In the genomic region with DNA sequence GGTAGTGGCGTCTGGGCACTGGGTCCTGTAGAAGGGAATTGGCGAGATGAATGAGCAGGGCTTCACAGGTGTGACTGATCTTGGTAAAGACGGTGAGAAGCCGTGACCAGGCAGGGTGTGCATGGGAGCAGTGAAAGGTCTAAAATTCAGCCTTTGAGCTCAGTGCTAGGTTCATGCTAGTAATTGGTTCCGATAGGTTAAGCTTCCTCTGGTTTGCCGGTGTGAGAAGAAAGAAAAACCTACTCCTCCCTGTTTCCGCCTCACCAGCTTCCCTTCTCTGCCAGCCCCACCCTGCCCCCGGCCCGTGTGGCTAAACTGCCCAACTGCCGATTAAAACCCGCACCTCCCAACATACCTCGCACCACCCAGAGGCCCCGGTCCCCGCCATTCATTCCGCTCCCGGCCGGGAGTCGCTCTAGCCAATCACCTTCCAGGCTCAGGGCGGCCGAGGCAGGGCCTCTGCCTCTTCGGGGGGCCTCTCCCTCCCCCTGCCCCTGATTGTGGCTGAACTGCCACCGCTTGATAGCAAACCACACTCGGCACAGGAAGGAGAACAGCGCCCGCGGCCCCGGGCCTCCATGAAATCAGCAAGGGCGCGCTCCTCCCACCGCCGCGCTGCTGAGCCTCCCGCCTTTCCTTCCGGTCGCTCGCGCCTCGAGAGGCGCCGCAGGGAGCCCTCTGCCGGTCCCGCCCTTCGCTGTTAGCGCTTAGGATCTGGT, we compare ENCODE assay signal across 8 cellular contexts. TPM values are rescaled to one million over a fixed set of nuclear protein-coding genes. Genes with fewer than 3 reads are reported as not detected.
DNase-seq lines count a peak whose midpoint lies in the region; ATAC-seq, FAIRE-seq and TF ChIP-seq lines count a peak whose summit lies in the region.

No MANE protein-coding gene starts in this region.

- H3K27ac ChIP-seq in AG04450 (ENCODE audit: low read depth, low read length): peak overlapping the region; percentile 31

- H3K27me3 ChIP-seq in AG04450 (ENCODE audit: control insufficient read depth, insufficient read depth, low read length): peaks cover 4% of the 10 kb centered on the region
- peaks cover 2% of the 10 kb centered on the region for H3K27me3 ChIP-seq in bronchial epithelial cell (ENCODE audit: control insufficient read depth, insufficient read depth, low read length)

- H3K9me3 ChIP-seq in AG04450 (ENCODE audit: control insufficient read depth, insufficient read depth, low read length): no peaks in the 10 kb centered on the region; the same call in 1 of the 2 replicates

- CTCF ChIA-PET in AG04450 (lab: Charles Lee): interaction anchor here (0.9 to 1.5 kb wide), 4 partner anchors 23 to 103 kb away, joined by 3 to 6 read pairs (median 4); no protein-coding TSS in a partner anchor

- peak overlapping the region; percentile 64 for H3K4me3 ChIP-seq in AG04450 (ENCODE audit: low read depth, low read length)
- H3K4me3 ChIP-seq in WI38 (ENCODE audit: low read depth, low read length): peak overlapping the region; percentile 70
- peak overlapping the region; percentile 66 for H3K4me3 ChIP-seq in bronchial epithelial cell (ENCODE audit: low read depth, low read length)

- FAIRE-seq in bronchial epithelial cell (lab: Jason Lieb, UNC): no peak

- DNase-seq in AG04450 (ENCODE audit: low read depth, low spot score) (no peak), NCI-H2227 (lab: John Stamatoyannopoulos, UW; ENCODE audit: unreplicated experiment) (peak; percentile 96), bronchial epithelial cell (ENCODE audit: low read depth) (peak; percentile 55), inferior parietal cortex (ENCODE audit: extremely low spot score) (peak; percentile 82)
- DNase-seq in stimulated activated CD4-positive, alpha-beta T cell treated with anti-CD3 and anti-CD28 coated beads, Interleukin-12 subunit alpha, Interleukin-12 subunit beta, amount 100 ng/mL, for 24 hours (ENCODE audit: low read depth in 2 of 2): peak; percentile 72 to 83

- H3K36me3 ChIP-seq in bronchial epithelial cell (ENCODE audit: control insufficient read depth, insufficient read depth, low read length): no peaks in the 10 kb centered on the region

- POLR2A ChIA-PET in AG04450 (lab: Yijun Ruan, JAX): interaction anchor here (0.6 kb wide), 1 partner anchor 1177 kb away, joined by 6 read pairs; no protein-coding TSS in a partner anchor

- TF ChIP-seq CTCF in AG04450 (IDR thresholded peaks at IDR 0.05; ENCODE audit: low read depth, low read length) (peak; percentile 41), WI38 (IDR thresholded peaks at IDR 0.05; ENCODE audit: low read depth, low read length) (peak; percentile 10; the same call in 1 of the 2 replicates), bronchial epithelial cell (IDR thresholded peaks at IDR 0.05; ENCODE audit: insufficient read depth, low read length, severe bottlenecking) (peak; percentile 53)

- ATAC-seq in GM18907 (IDR thresholded peaks at IDR 0.05; ENCODE audit: unreplicated experiment) (peak; percentile 73), HG03139 (IDR thresholded peaks at IDR 0.05; ENCODE audit: unreplicated experiment) (peak; percentile 60)

RNA-seq across cellular contexts. Expression of a gene that starts 7.3 kb away (rescaled TPM):
- polyA plus RNA-seq in AG04450 (2011; rRNA removed): 0.10 and 0.11 TPM in 2 replicates
- polyA minus RNA-seq in AG04450 (2011; rRNA and poly(A)+ RNA removed): 0.09 TPM in 1 of 2 replicates, not detected in the other
- not detected in 2 replicates for total RNA-seq in bronchial epithelial cell
